ENCODE assay signal across 15 cellular contexts in genomic region chr6:166877906-166878305, GRCh38.
DNase-seq lines count a peak whose midpoint lies in the region; ATAC-seq and TF ChIP-seq lines count a peak whose summit lies in the region.
"Had no signal": no experiment of that assay in that cellular context is flagged by ENCODE, and none has a peak within 500 bp of the region (broad histone marks: within the 10 kb centered on the region; RNA-seq: fewer than 3 reads in every experiment).

No MANE protein-coding gene starts in this region.

- in situ Hi-C loops in astrocyte of the cerebellum (cut with HindIII; ENCODE audit: low sequenced_read_pairs): no loop called here

- no peak for ATAC-seq in GM21515 (IDR thresholded peaks at IDR 0.05; ENCODE audit: unreplicated experiment)

- no peaks in the 10 kb centered on the region for H3K27me3 Mint-ChIP-seq in Calu3 (ENCODE audit: unreplicated experiment)
- H3K27me3 Mint-ChIP-seq: CD4-positive, alpha-beta memory T cell had no signal

- H3K9me3 Mint-ChIP-seq in Calu3 (ENCODE audit: low read depth, unreplicated experiment): peaks cover 3% of the 10 kb centered on the region

- H3K4me1 Mint-ChIP-seq in Calu3 (ENCODE audit: low read depth, unreplicated experiment): peaks cover 38% of the 10 kb centered on the region
- H3K4me1 Mint-ChIP-seq: CD4-positive, alpha-beta memory T cell had no signal

- no peak overlapping the region for H3K4me3 ChIP-seq in astrocyte of the cerebellum (ENCODE audit: low read depth, low read length)
- H3K4me3 ChIP-seq: Peyer's patch had no signal

- H3K4me3 Mint-ChIP-seq in Calu3 (ENCODE audit: low read depth, unreplicated experiment): no peak overlapping the region
- H3K4me3 Mint-ChIP-seq: CD4-positive, alpha-beta memory T cell had no signal

- no TSS peak for BruUV-seq in Calu3 (replicated peaks; lab: Mats Ljungman, UMichigan)

- TF ChIP-seq CTCF in Calu3 (IDR thresholded peaks at IDR 0.05; ENCODE audit: unreplicated experiment) (no peak), astrocyte of the cerebellum (IDR thresholded peaks at IDR 0.05; ENCODE audit: low read depth, low read length, missing control alignments) (no peak)

- intact Hi-C loops in Calu3 (cut with micrococcal nuclease; ENCODE audit: unreplicated experiment): loop anchor here (5.0 kb wide), 1 partner anchor 74 kb away; no protein-coding TSS in a partner anchor

- CTCF ChIA-PET in Calu3 (lab: Charles Lee): interaction anchor here (0.7 to 1.3 kb wide), 2 partner anchors 15 to 103 kb away, joined by 3 to 4 read pairs; no protein-coding TSS in a partner anchor

- DNase-seq in Calu3 (peak; percentile 24), HT-29 (ENCODE audit: low spot score) (peak; percentile 14), astrocyte of the cerebellum (ENCODE audit: low read depth) (peak; percentile 6), kidney glomerular epithelial cell (lab: John Stamatoyannopoulos, UW) (peak; percentile 73), NOMO-1 (lab: John Stamatoyannopoulos, UW; ENCODE audit: unreplicated experiment in 2 of 2) (no peak), AG08396 (ENCODE audit: low spot score) (no peak)
- no peak for DNase-seq in activated CD4-positive, CD25-positive, alpha-beta regulatory T cell treated with anti-CD3 and anti-CD28 coated beads, Interleukin-2, amount 50 U/mL, for 72 hours
- DNase-seq: BE2C; CD4-positive, alpha-beta memory T cell; NCI-H1092 treated with DMSO at 0.1 percent for 48 hours; NCI-H1694 treated with DMSO at 0.1 percent for 48 hours; NCI-H446; Peyer's patch; SHP77 treated with DMSO at 0.1 percent for 48 hours had no signal

- no peak overlapping the region for H3K27ac Mint-ChIP-seq in Calu3 (ENCODE audit: unreplicated experiment)
- H3K27ac Mint-ChIP-seq: CD4-positive, alpha-beta memory T cell had no signal

- H3K36me3 Mint-ChIP-seq in Calu3 (ENCODE audit: insufficient read depth, unreplicated experiment): no peaks in the 10 kb centered on the region

Comparison
In these comparisons a context has a peak if more than half of its experiments do, and no peak if none do; other contexts are left out.
1. DNase-seq: peak in Calu3 (single experiment), HT-29 (single experiment), astrocyte of the cerebellum (single experiment) and kidney glomerular epithelial cell (single experiment); none in NOMO-1 (0 of 2), AG08396 (single experiment) and activated CD4-positive, CD25-positive, alpha-beta regulatory T cell treated with anti-CD3 and anti-CD28 coated beads, Interleukin-2, amount 50 U/mL, for 72 hours (single experiment).